In the genomic region with DNA sequence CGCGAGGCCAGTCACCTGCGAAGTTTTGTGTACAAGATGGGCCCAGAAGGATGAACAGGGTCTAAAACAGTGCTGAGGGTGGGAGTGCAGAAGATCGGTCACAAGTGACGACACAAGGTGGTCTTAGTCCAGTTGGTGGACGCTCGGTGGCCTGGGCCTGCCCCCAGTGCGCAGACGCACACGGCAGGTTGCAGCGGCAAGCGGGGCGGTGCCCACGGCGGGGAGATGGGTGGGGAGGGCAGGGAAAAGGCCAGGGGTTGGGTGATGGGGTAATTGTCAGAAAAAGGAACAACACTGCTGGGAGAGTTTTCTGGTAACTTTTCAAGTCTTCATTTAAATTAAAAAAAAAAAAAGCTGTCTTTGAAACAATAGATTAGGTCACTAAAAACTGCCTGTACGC, we compare ENCODE assay signal across 10 cellular contexts. TPM values are rescaled to one million over a fixed set of nuclear protein-coding genes. Genes with fewer than 3 reads are reported as not detected.
A peak's percentile ranks its signal among the peaks of the same experiment; 100 is the strongest.
DNase-seq lines count a peak whose midpoint lies in the region; ATAC-seq, FAIRE-seq and TF ChIP-seq lines count a peak whose summit lies in the region.
"Had no signal": no experiment of that assay in that cellular context is flagged by ENCODE, and none has a peak within 500 bp of the region (broad histone marks: within the 10 kb centered on the region; RNA-seq: fewer than 3 reads in every experiment).

No MANE protein-coding gene starts in this region.

- no peaks in the 10 kb centered on the region for H4K20me1 ChIP-seq in GM23338 (replicated peaks; ENCODE audit: insufficient read depth)

- no peaks in the 10 kb centered on the region; the same call in 2 of the 3 replicates for H3K36me3 Mint-ChIP-seq in GM23338 (ENCODE audit: low read depth)
- peaks cover 4% of the 10 kb centered on the region for H3K36me3 Mint-ChIP-seq in activated T-helper 1 cell treated with anti-CD3 and anti-CD28 coated beads, Interleukin-12 subunit alpha, Interleukin-12 subunit beta, Interleukin-2, Interleukin-4 antibody, amounts not matched to agents 30 ng/mL and 10 ng/mL and 1 ng/mL, durations not matched to agents 14 hours and 24 hours and 36 hours (ENCODE audit: low read depth)

- H3K27ac ChIP-seq in GM23338 (ENCODE audit: low read depth), result no peak overlapping the region
- H3K27ac ChIP-seq in body of pancreas, result peak overlapping the region in 2 of 4 donors; percentile 33 to 42

- TF ChIP-seq CTCF in GM23338 (conservative IDR thresholded peaks at IDR 0.05; ENCODE audit: low read depth in 2 of 2), result no peak
- no peak for TF ChIP-seq CTCF in mucosa of descending colon (IDR thresholded peaks at IDR 0.05)
- TF ChIP-seq CTCF in body of pancreas (IDR thresholded peaks at IDR 0.05), result no peak

- 0 out of 3 replicates have a peak overlapping the region, but pooled peaks have one; percentile 78 for H3K4me3 Mint-ChIP-seq in GM23338
- peak overlapping the region; percentile 46 for H3K4me3 Mint-ChIP-seq in activated T-helper 1 cell treated with anti-CD3 and anti-CD28 coated beads, Interleukin-12 subunit alpha, Interleukin-12 subunit beta, Interleukin-2, Interleukin-4 antibody, amounts not matched to agents 30 ng/mL and 10 ng/mL and 1 ng/mL, durations not matched to agents 14 hours and 24 hours and 36 hours

- 0 out of 2 replicates have a peak, but pooled peaks cover 5% of the 10 kb centered on the region for H3K9me2 ChIP-seq in GM23338 (ENCODE audit: insufficient read depth)

- H3K36me3 ChIP-seq in GM23338 (ENCODE audit: insufficient read depth), result no peaks in the 10 kb centered on the region
- H3K36me3 ChIP-seq in mucosa of descending colon (ENCODE audit: low read depth), result no peaks in the 10 kb centered on the region
- no peaks in the 10 kb centered on the region for H3K36me3 ChIP-seq in body of pancreas (replicated peaks in 1 of 2; ENCODE audit: insufficient read depth in 1 of 2, low read depth in 2 of 2)

- no peaks in the 10 kb centered on the region for H3K27me3 Mint-ChIP-seq in GM23338 (ENCODE audit: insufficient read depth, low read depth, poor library complexity)
- H3K27me3 Mint-ChIP-seq in activated T-helper 1 cell treated with anti-CD3 and anti-CD28 coated beads, Interleukin-12 subunit alpha, Interleukin-12 subunit beta, Interleukin-2, Interleukin-4 antibody, amounts not matched to agents 30 ng/mL and 10 ng/mL and 1 ng/mL, durations not matched to agents 14 hours and 24 hours and 36 hours (ENCODE audit: insufficient read depth), result no peaks in the 10 kb centered on the region

- peaks cover 15% of the 10 kb centered on the region for H3K4me1 Mint-ChIP-seq in GM23338
- peaks cover 49% of the 10 kb centered on the region for H3K4me1 Mint-ChIP-seq in activated T-helper 1 cell treated with anti-CD3 and anti-CD28 coated beads, Interleukin-12 subunit alpha, Interleukin-12 subunit beta, Interleukin-2, Interleukin-4 antibody, amounts not matched to agents 30 ng/mL and 10 ng/mL and 1 ng/mL, durations not matched to agents 14 hours and 24 hours and 36 hours (ENCODE audit: low read depth)

- no peak overlapping the region for H3K4me2 ChIP-seq in GM23338

- TF ChIP-seq POLR2A in H54 (IDR thresholded peaks at IDR 0.05; ENCODE audit: low read depth, low read length) (no peak), body of pancreas (IDR thresholded peaks at IDR 0.05) (no peak)

- H3K9me3 ChIP-seq in mucosa of descending colon (no peaks in the 10 kb centered on the region), body of pancreas (no peaks in the 10 kb centered on the region)

- H3F3A ChIP-seq in GM23338 (replicated peaks; ENCODE audit: low read depth), result no peaks in the 10 kb centered on the region

- peaks cover 6% of the 10 kb centered on the region for H3K4me1 ChIP-seq in GM23338 (ENCODE audit: insufficient read depth)
- no peaks in the 10 kb centered on the region for H3K4me1 ChIP-seq in mucosa of descending colon (ENCODE audit: low read depth)
- peaks cover 5% of the 10 kb centered on the region for H3K4me1 ChIP-seq in body of pancreas

- no peaks in the 10 kb centered on the region for H3K27me3 ChIP-seq in GM23338 (ENCODE audit: insufficient read depth)
- no peaks in the 10 kb centered on the region for H3K27me3 ChIP-seq in body of pancreas

- intact Hi-C loops in activated T-helper 1 cell treated with anti-CD3 and anti-CD28 coated beads, Interleukin-12 subunit alpha, Interleukin-12 subunit beta, Interleukin-2, Interleukin-4 antibody, amounts not matched to agents 30 ng/mL and 10 ng/mL and 1 ng/mL, durations not matched to agents 14 hours and 24 hours and 36 hours (cut with micrococcal nuclease), result loop anchor here (5.0 to 10.0 kb wide), 7 partner anchors 239 to 1681 kb away; a partner anchor contains a TSS
- intact Hi-C loops in mucosa of descending colon (cut with DNase I, micrococcal nuclease), result no loop called here
- intact Hi-C loops in body of pancreas (cut with DNase I), result no loop called here

- no peak for FAIRE-seq in H54 (lab: Jason Lieb, UNC)

- H2AFZ ChIP-seq in GM23338, result no peak overlapping the region

- H3K79me2 ChIP-seq in GM23338 (replicated peaks; ENCODE audit: insufficient read depth), result peaks cover 21% of the 10 kb centered on the region

- ATAC-seq in GM23338 (no peak), mucosa of descending colon (no peak), body of pancreas (no peak)

- H3K9me3 Mint-ChIP-seq in GM23338, result no peaks in the 10 kb centered on the region
- H3K9me3 Mint-ChIP-seq in activated T-helper 1 cell treated with anti-CD3 and anti-CD28 coated beads, Interleukin-12 subunit alpha, Interleukin-12 subunit beta, Interleukin-2, Interleukin-4 antibody, amounts not matched to agents 30 ng/mL and 10 ng/mL and 1 ng/mL, durations not matched to agents 14 hours and 24 hours and 36 hours, result no peaks in the 10 kb centered on the region

- no peak overlapping the region for H3K4me3 ChIP-seq in GM23338
- H3K4me3 ChIP-seq in mucosa of descending colon, result no peak overlapping the region
- no peak overlapping the region for H3K4me3 ChIP-seq in body of pancreas

- no peak overlapping the region for H3K27ac Mint-ChIP-seq in GM23338
- peak overlapping the region; percentile 22 for H3K27ac Mint-ChIP-seq in activated T-helper 1 cell treated with anti-CD3 and anti-CD28 coated beads, Interleukin-12 subunit alpha, Interleukin-12 subunit beta, Interleukin-2, Interleukin-4 antibody, amounts not matched to agents 30 ng/mL and 10 ng/mL and 1 ng/mL, durations not matched to agents 14 hours and 24 hours and 36 hours

- 82 to 90% methylated on average over 13 of the region's 16 CpGs for WGBS in body of pancreas, 2 donors

- DNase-seq in CD1c-positive myeloid dendritic cell (ENCODE audit: extremely low spot score) (peak; percentile 1), GM23338 (ENCODE audit: low spot score) (no peak), mucosa of descending colon (peak in 2 of 3 donors; percentile 3 to 26), NCI-H1105 (lab: John Stamatoyannopoulos, UW) (no peak), H54 (ENCODE audit: insufficient read length, low spot score) (no peak), body of pancreas (no peak), NCI-H774 (lab: John Stamatoyannopoulos, UW) (no peak)
- DNase-seq in activated T-helper 1 cell treated with anti-CD3 and anti-CD28 coated beads, Interleukin-12 subunit alpha, Interleukin-12 subunit beta, Interleukin-2, Interleukin-4 antibody, amounts not matched to agents 30 ng/mL and 10 ng/mL and 1 ng/mL, durations not matched to agents 14 hours and 24 hours and 36 hours (ENCODE audit: low spot score), result no peak
- DNase-seq: activated CD8-positive, alpha-beta memory T cell treated with anti-CD3 and anti-CD28 coated beads, Interleukin-2, amount 50 U/mL, for 4 hours; mammary epithelial cell had no signal

RNA-seq across cellular contexts. Expression of a gene that starts 1.0 kb away (rescaled TPM):
- 101 and 139 TPM in 2 replicates for total RNA-seq in GM23338 (2014; rRNA removed; shearing (Covaris generic))
- polyA plus RNA-seq in GM23338 (2016; fragmentation: Nextera tagmentation; extraction: Ambion mirVana), result 101 and 103 TPM in 2 replicates
- 75.5 and 83.2 TPM in 2 replicates for total RNA-seq in activated T-helper 1 cell treated with anti-CD3 and anti-CD28 coated beads, Interleukin-12 subunit alpha, Interleukin-12 subunit beta, Interleukin-2, Interleukin-4 antibody, amounts not matched to agents 30 ng/mL and 10 ng/mL and 1 ng/mL, durations not matched to agents 14 hours and 24 hours and 36 hours
- total RNA-seq in mucosa of descending colon, result 10 to 100 TPM; 23.4 to 58.5 (median 33.2) TPM
- 100 to 1,000 TPM; 282 to 409 TPM for total RNA-seq in body of pancreas

Comparison
In these comparisons a context has a peak if more than half of its experiments do, and no peak if none do; other contexts are left out.
1. DNase-seq: peak in CD1c-positive myeloid dendritic cell (single experiment) and mucosa of descending colon (2 of 3); none in GM23338 (single experiment), activated T-helper 1 cell treated with anti-CD3 and anti-CD28 coated beads, Interleukin-12 subunit alpha, Interleukin-12 subunit beta, Interleukin-2, Interleukin-4 antibody, amounts not matched to agents 30 ng/mL and 10 ng/mL and 1 ng/mL, durations not matched to agents 14 hours and 24 hours and 36 hours (single experiment), NCI-H1105 (single experiment), H54 (single experiment), body of pancreas (0 of 4) and NCI-H774 (single experiment).